In the genomic region with DNA sequence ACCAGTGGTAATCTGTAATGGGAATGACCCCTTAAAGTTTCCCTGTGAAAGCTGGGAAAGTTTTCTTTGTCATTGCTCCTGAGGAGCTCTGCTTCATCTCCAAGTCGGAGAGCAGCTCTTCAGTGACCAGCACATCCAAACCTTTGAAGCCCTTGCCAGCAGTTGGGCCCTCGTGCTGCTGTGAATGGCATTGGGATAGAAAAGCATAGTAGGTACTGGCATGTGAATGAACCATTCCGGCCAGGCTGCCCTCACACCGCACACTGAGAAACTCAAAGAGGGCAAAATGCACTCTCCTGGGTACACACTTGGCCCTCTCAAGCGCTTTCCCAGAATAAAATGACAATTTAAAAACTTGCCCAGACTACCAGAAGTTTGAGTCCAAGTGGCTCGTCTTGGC, we compare ENCODE assay signal across 23 cellular contexts.
"Had no signal": no experiment of that assay in that cellular context is flagged by ENCODE, and none has a peak within 500 bp of the region (broad histone marks: within the 10 kb centered on the region; RNA-seq: fewer than 3 reads in every experiment).

No MANE protein-coding gene starts in this region.

- H3K4me3 ChIP-seq: MG63 had no signal

- H3K9me3 ChIP-seq: MG63, SK-N-SH had no signal

- DNase-seq: IMR-90; Karpas-422; KG1; MG63; NCI-H1092; NCI-H1105 treated with DMSO at 0.1 percent for 48 hours; NCI-H1417 treated with DMSO at 0.1 percent for 48 hours; NCI-H146; NCI-H1694 treated with DMSO at 0.1 percent for 48 hours; NCI-H1930; NCI-H2081; NCI-H2107; NCI-H2227 treated with DMSO at 0.1 percent for 48 hours; NCI-H524; NCI-H526 treated with DMSO at 0.1 percent for 48 hours; NCI-H748 treated with DMSO at 0.1 percent for 48 hours; NK-92 treated with Interleukin-12 subunit alpha and Interleukin-12 subunit beta, amount 100 ng/mL, for 24 hours; PC-3; SHP77; SK-N-SH had no signal

- ATAC-seq: HepG2, Panc1, PC-3 had no signal

- H3K9ac ChIP-seq: SK-N-SH had no signal

- H3K36me3 ChIP-seq: MG63 had no signal

- H3K27ac ChIP-seq: RWPE1 had no signal
